ENCODE assay signal across 17 cellular contexts in genomic region chr13:24033527-24034302, GRCh38.
A peak's percentile ranks its signal among the peaks of the same experiment; 100 is the strongest.
DNase-seq lines count a peak whose midpoint lies in the region; ATAC-seq, FAIRE-seq and TF ChIP-seq lines count a peak whose summit lies in the region.
"Had no signal": no experiment of that assay in that cellular context is flagged by ENCODE, and none has a peak within 500 bp of the region (broad histone marks: within the 10 kb centered on the region; RNA-seq: fewer than 3 reads in every experiment).

No MANE protein-coding gene starts in this region.

- H3K9ac ChIP-seq in kidney (ENCODE audit: low read length in 2 of 2) = no peak overlapping the region

- no peak for FAIRE-seq in kidney (lab: Jason Lieb, UNC)
- FAIRE-seq: bronchial epithelial cell, RCC 7860, TTC549 had no signal

- H3K4me1 ChIP-seq in right cardiac atrium (ENCODE audit: control insufficient read depth, insufficient read depth, low read length) (peaks cover 2% of the 10 kb centered on the region), kidney (ENCODE audit: control insufficient read depth in 1 of 2, insufficient read depth in 1 of 2, low read depth in 1 of 2, low read length in 2 of 2) (peaks cover 6 to 9% of the 10 kb centered on the region in 2 donors), OCI-LY7 (ENCODE audit: insufficient read depth, low read length, poor library complexity, severe bottlenecking) (no peaks in the 10 kb centered on the region)
- H3K4me1 ChIP-seq: HAP-1 had no signal

- peak; percentile 70 for DNase-seq in AG20443 (ENCODE audit: low spot score)
- peak; percentile 9 for DNase-seq in astrocyte of the spinal cord (ENCODE audit: low read depth, low spot score)
- no peak for DNase-seq in right cardiac atrium
- DNase-seq in skeletal muscle cell (ENCODE audit: low read depth) = peak; percentile 60
- DNase-seq in kidney = no peak
- no peak for DNase-seq in OCI-LY7 (ENCODE audit: low spot score)
- no peak for DNase-seq in NCI-H2196 treated with DMSO at 0.1 percent for 48 hours (lab: John Stamatoyannopoulos, UW; ENCODE audit: unreplicated experiment)
- DNase-seq: CD4-positive, alpha-beta memory T cell; glutamatergic neuron; KG1; NCI-H345; stimulated activated naive B cell treated with anti-CD40 and anti-IgM and Interleukin-4, amounts not matched to agents 10 μg/mL and 1 μg/mL and 100 μg/mL, for 72 hours had no signal

- POLR2A ChIA-PET in OCI-LY7 (lab: Charles Lee) = no interaction called here

- intact Hi-C loops in right cardiac atrium (cut with DNase I) (no loop called here), kidney (cut with DNase I) (no loop called here), OCI-LY7 (cut with micrococcal nuclease; ENCODE audit: unreplicated experiment) (no loop called here)

- H4K20me1 ChIP-seq in OCI-LY7 (ENCODE audit: insufficient read depth, low read length) = no peaks in the 10 kb centered on the region

- TF ChIP-seq CTCF in astrocyte of the spinal cord (IDR thresholded peaks at IDR 0.05; ENCODE audit: low read depth, low read length) (no peak), kidney (IDR thresholded peaks at IDR 0.05; ENCODE audit: borderline replicate concordance, extremely low read depth, insufficient read depth) (no peak), OCI-LY7 (conservative IDR thresholded peaks at IDR 0.05; ENCODE audit: low read length) (no peak)

- 54% methylated on average over 11 of the region's 11 CpGs for WGBS in right cardiac atrium

- ATAC-seq in right cardiac atrium (peak; percentile 59 to 71), GM18867 (IDR thresholded peaks at IDR 0.05; ENCODE audit: unreplicated experiment) (no peak)
- ATAC-seq: stimulated activated naive B cell treated with anti-CD40 and anti-IgM and Interleukin-4, amounts not matched to agents 10 μg/mL and 1 μg/mL and 100 μg/mL, for 72 hours had no signal

- H3K9me3 ChIP-seq in right cardiac atrium (ENCODE audit: control insufficient read depth, low read length) (no peaks in the 10 kb centered on the region), kidney (ENCODE audit: control insufficient read depth in 1 of 2, low read length in 2 of 2) (no peaks in the 10 kb centered on the region), OCI-LY7 (ENCODE audit: low read length) (no peaks in the 10 kb centered on the region)
- H3K9me3 ChIP-seq: HAP-1 had no signal

- H2AFZ ChIP-seq in OCI-LY7 (ENCODE audit: low read length) = no peak overlapping the region

- no peaks in the 10 kb centered on the region for H3K27me3 ChIP-seq in right cardiac atrium (ENCODE audit: control insufficient read depth, insufficient read depth)

- no peaks in the 10 kb centered on the region for H3K79me2 ChIP-seq in OCI-LY7 (ENCODE audit: insufficient read depth, low read depth, low read length)

- no peaks in the 10 kb centered on the region for H3K9me2 ChIP-seq in OCI-LY7 (ENCODE audit: insufficient read depth, low read length)

- H3K27ac ChIP-seq in right cardiac atrium (ENCODE audit: low read length) (peak overlapping the region; percentile 60), kidney (ENCODE audit: low read depth in 2 of 2, low read length in 2 of 2) (no peak overlapping the region), OCI-LY7 (ENCODE audit: low read depth, low read length, poor library complexity, severe bottlenecking) (no peak overlapping the region)

- no peak overlapping the region for H3K4me2 ChIP-seq in OCI-LY7 (ENCODE audit: low read length)

- H3K36me3 ChIP-seq in kidney (ENCODE audit: control insufficient read depth in 1 of 2, insufficient read depth in 2 of 2, low read length in 2 of 2) = no peaks in the 10 kb centered on the region
- H3K36me3 ChIP-seq in OCI-LY7 (ENCODE audit: insufficient read depth, low read length) = no peaks in the 10 kb centered on the region
- H3K36me3 ChIP-seq: HAP-1 had no signal

- in situ Hi-C loops in astrocyte of the spinal cord (cut with HindIII; ENCODE audit: low sequenced_read_pairs) = no loop called here

- no TSS peak for BruUV-seq in OCI-LY7 (replicated peaks; lab: Mats Ljungman, UMichigan)

- H3K4me3 ChIP-seq in astrocyte of the spinal cord (ENCODE audit: low read depth, low read length) = no peak overlapping the region
- no peak overlapping the region for H3K4me3 ChIP-seq in right cardiac atrium (ENCODE audit: low read length)
- no peak overlapping the region for H3K4me3 ChIP-seq in skeletal muscle cell (ENCODE audit: low read depth, low read length)
- no peak overlapping the region for H3K4me3 ChIP-seq in kidney (ENCODE audit: low read length in 2 of 2)
- no peak overlapping the region for H3K4me3 ChIP-seq in OCI-LY7 (ENCODE audit: low read depth, low read length, poor library complexity, severe bottlenecking)
- H3K4me3 ChIP-seq: HAP-1 had no signal

- CTCF ChIA-PET in OCI-LY7 (lab: Charles Lee; ENCODE audit: unreplicated experiment) = no interaction called here

Comparison
In these comparisons a context has a peak if more than half of its experiments do, and no peak if none do; other contexts are left out.
1. DNase-seq: peak in AG20443 (single experiment), astrocyte of the spinal cord (single experiment) and skeletal muscle cell (single experiment); none in right cardiac atrium (0 of 3), kidney (single experiment), OCI-LY7 (single experiment) and NCI-H2196 treated with DMSO at 0.1 percent for 48 hours (single experiment).